ENCODE assay signal across 1 cellular context in genomic region chr3:52005571-52005986, GRCh38.
TF ChIP-seq lines count a peak whose summit lies in the region.

No MANE protein-coding gene starts in this region.

TF ChIP-seq in GM12878, 131 proteins besides CTCF, POLR2A, EP300 and RAD21:
- TF ChIP-seq MLLT1 (IDR thresholded peaks at IDR 0.05) (peak; percentile 91), NBN (IDR thresholded peaks at IDR 0.05) (no peak), IKZF1 (conservative IDR thresholded peaks at IDR 0.05) (peak; percentile 43), ZBED1 (IDR thresholded peaks at IDR 0.05; ENCODE audit: borderline replicate concordance) (no peak), NFYA (IDR thresholded peaks at IDR 0.05; ENCODE audit: borderline replicate concordance, low read depth, low read length) (no peak), EGR1 (IDR thresholded peaks at IDR 0.05; ENCODE audit: borderline replicate concordance in 1 of 2, low read depth in 2 of 2, low read length in 2 of 2) (peak in 1 of 2 experiments; percentile 45; a peak in 1 of 3 replicates), ZBTB4 (CRISPR knock-in tag; IDR thresholded peaks at IDR 0.05) (no peak), ZSCAN29 (IDR thresholded peaks at IDR 0.05) (no peak)
- TF ChIP-seq, protein P1, sequence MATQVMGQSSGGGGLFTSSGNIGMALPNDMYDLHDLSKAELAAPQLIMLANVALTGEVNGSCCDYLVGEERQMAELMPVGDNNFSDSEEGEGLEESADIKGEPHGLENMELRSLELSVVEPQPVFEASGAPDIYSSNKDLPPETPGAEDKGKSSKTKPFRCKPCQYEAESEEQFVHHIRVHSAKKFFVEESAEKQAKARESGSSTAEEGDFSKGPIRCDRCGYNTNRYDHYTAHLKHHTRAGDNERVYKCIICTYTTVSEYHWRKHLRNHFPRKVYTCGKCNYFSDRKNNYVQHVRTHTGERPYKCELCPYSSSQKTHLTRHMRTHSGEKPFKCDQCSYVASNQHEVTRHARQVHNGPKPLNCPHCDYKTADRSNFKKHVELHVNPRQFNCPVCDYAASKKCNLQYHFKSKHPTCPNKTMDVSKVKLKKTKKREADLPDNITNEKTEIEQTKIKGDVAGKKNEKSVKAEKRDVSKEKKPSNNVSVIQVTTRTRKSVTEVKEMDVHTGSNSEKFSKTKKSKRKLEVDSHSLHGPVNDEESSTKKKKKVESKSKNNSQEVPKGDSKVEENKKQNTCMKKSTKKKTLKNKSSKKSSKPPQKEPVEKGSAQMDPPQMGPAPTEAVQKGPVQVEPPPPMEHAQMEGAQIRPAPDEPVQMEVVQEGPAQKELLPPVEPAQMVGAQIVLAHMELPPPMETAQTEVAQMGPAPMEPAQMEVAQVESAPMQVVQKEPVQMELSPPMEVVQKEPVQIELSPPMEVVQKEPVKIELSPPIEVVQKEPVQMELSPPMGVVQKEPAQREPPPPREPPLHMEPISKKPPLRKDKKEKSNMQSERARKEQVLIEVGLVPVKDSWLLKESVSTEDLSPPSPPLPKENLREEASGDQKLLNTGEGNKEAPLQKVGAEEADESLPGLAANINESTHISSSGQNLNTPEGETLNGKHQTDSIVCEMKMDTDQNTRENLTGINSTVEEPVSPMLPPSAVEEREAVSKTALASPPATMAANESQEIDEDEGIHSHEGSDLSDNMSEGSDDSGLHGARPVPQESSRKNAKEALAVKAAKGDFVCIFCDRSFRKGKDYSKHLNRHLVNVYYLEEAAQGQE (IDR thresholded peaks at IDR 0.05; ENCODE audit: low read depth, low read length): no peak
- TF ChIP-seq, protein P2, sequence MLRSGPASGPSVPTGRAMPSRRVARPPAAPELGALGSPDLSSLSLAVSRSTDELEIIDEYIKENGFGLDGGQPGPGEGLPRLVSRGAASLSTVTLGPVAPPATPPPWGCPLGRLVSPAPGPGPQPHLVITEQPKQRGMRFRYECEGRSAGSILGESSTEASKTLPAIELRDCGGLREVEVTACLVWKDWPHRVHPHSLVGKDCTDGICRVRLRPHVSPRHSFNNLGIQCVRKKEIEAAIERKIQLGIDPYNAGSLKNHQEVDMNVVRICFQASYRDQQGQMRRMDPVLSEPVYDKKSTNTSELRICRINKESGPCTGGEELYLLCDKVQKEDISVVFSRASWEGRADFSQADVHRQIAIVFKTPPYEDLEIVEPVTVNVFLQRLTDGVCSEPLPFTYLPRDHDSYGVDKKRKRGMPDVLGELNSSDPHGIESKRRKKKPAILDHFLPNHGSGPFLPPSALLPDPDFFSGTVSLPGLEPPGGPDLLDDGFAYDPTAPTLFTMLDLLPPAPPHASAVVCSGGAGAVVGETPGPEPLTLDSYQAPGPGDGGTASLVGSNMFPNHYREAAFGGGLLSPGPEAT (IDR thresholded peaks at IDR 0.05; ENCODE audit: low read depth): no peak
